In the genomic region with DNA sequence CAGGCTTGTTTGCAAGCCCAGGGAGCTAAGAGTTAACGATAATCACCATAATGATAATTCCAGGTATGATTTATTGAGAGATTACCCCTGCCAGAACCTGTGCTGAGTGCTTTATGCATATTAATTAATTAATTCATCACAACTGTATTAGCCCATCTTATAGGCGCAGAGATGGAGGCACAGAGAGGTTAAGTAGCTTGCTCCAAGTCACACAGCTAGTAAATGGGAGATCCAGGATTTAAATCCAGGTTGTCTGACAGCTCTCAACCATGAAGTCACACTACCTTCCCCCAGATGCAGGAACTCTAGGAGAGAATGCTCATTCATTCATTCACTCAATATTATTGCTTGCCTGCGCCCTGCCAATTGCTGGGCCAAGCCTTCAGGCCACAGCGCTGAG, we compare ENCODE assay signal across 23 cellular contexts.
"Had no signal": no experiment of that assay in that cellular context is flagged by ENCODE, and none has a peak within 500 bp of the region (broad histone marks: within the 10 kb centered on the region; RNA-seq: fewer than 3 reads in every experiment).

No MANE protein-coding gene starts in this region.

- H3K36me3 Mint-ChIP-seq: IgD-negative memory B cell had no signal

- DNase-seq: KBM-7, MV-4-11, NCI-H1048, NCI-H1105, NCI-H1417 treated with DMSO at 0.1 percent for 48 hours, NCI-H146, NCI-H1694 treated with DMSO at 0.1 percent for 48 hours, NCI-H1930, NCI-H2081, NCI-H2107, NCI-H2227 treated with DMSO at 0.1 percent for 48 hours, NCI-H446, NCI-H510A, NCI-H524 treated with DMSO at 0.1 percent for 48 hours, NCI-H69, NCI-H774, Right ventricle myocardium superior, RPMI8226, SK-N-SH, SW 1271 had no signal

- ATAC-seq: HepG2 had no signal

- H3K9me2 ChIP-seq: SK-N-SH had no signal

- H3K4me3 Mint-ChIP-seq: IgD-negative memory B cell had no signal

- H3K9me3 ChIP-seq: SK-N-SH had no signal

- H3K9ac ChIP-seq: SK-N-SH had no signal

- H3K4me2 ChIP-seq: SK-N-SH had no signal

- FAIRE-seq: HepG2, RCC 7860 had no signal
